1 cellular context compared by ENCODE assay signal in the genomic region with DNA sequence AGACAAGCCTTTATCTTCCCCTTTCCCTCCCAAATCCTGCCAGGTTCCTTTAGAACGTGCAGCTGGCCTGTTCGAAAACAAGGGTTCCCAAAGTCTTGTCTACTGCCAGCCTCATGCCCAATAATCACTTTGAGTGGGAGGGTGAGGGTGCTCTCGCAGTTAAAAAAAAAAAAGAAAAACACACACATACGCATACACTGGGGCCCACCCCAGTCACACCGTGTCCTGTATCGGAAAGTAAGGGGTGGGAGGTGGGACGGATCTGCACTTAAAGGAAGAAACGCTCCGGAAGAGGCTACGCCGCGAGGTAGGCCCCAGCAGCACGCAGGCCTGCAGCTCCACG.
TF ChIP-seq lines count a peak whose summit lies in the region.

No MANE protein-coding gene starts in this region.

TF ChIP-seq in H1, 55 proteins besides CTCF, POLR2A, EP300 and RAD21 (continued from another document):
- TF ChIP-seq, protein P1, sequence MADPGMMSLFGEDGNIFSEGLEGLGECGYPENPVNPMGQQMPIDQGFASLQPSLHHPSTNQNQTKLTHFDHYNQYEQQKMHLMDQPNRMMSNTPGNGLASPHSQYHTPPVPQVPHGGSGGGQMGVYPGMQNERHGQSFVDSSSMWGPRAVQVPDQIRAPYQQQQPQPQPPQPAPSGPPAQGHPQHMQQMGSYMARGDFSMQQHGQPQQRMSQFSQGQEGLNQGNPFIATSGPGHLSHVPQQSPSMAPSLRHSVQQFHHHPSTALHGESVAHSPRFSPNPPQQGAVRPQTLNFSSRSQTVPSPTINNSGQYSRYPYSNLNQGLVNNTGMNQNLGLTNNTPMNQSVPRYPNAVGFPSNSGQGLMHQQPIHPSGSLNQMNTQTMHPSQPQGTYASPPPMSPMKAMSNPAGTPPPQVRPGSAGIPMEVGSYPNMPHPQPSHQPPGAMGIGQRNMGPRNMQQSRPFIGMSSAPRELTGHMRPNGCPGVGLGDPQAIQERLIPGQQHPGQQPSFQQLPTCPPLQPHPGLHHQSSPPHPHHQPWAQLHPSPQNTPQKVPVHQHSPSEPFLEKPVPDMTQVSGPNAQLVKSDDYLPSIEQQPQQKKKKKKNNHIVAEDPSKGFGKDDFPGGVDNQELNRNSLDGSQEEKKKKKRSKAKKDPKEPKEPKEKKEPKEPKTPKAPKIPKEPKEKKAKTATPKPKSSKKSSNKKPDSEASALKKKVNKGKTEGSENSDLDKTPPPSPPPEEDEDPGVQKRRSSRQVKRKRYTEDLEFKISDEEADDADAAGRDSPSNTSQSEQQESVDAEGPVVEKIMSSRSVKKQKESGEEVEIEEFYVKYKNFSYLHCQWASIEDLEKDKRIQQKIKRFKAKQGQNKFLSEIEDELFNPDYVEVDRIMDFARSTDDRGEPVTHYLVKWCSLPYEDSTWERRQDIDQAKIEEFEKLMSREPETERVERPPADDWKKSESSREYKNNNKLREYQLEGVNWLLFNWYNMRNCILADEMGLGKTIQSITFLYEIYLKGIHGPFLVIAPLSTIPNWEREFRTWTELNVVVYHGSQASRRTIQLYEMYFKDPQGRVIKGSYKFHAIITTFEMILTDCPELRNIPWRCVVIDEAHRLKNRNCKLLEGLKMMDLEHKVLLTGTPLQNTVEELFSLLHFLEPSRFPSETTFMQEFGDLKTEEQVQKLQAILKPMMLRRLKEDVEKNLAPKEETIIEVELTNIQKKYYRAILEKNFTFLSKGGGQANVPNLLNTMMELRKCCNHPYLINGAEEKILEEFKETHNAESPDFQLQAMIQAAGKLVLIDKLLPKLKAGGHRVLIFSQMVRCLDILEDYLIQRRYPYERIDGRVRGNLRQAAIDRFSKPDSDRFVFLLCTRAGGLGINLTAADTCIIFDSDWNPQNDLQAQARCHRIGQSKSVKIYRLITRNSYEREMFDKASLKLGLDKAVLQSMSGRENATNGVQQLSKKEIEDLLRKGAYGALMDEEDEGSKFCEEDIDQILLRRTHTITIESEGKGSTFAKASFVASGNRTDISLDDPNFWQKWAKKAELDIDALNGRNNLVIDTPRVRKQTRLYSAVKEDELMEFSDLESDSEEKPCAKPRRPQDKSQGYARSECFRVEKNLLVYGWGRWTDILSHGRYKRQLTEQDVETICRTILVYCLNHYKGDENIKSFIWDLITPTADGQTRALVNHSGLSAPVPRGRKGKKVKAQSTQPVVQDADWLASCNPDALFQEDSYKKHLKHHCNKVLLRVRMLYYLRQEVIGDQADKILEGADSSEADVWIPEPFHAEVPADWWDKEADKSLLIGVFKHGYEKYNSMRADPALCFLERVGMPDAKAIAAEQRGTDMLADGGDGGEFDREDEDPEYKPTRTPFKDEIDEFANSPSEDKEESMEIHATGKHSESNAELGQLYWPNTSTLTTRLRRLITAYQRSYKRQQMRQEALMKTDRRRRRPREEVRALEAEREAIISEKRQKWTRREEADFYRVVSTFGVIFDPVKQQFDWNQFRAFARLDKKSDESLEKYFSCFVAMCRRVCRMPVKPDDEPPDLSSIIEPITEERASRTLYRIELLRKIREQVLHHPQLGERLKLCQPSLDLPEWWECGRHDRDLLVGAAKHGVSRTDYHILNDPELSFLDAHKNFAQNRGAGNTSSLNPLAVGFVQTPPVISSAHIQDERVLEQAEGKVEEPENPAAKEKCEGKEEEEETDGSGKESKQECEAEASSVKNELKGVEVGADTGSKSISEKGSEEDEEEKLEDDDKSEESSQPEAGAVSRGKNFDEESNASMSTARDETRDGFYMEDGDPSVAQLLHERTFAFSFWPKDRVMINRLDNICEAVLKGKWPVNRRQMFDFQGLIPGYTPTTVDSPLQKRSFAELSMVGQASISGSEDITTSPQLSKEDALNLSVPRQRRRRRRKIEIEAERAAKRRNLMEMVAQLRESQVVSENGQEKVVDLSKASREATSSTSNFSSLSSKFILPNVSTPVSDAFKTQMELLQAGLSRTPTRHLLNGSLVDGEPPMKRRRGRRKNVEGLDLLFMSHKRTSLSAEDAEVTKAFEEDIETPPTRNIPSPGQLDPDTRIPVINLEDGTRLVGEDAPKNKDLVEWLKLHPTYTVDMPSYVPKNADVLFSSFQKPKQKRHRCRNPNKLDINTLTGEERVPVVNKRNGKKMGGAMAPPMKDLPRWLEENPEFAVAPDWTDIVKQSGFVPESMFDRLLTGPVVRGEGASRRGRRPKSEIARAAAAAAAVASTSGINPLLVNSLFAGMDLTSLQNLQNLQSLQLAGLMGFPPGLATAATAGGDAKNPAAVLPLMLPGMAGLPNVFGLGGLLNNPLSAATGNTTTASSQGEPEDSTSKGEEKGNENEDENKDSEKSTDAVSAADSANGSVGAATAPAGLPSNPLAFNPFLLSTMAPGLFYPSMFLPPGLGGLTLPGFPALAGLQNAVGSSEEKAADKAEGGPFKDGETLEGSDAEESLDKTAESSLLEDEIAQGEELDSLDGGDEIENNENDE (IDR thresholded peaks at IDR 0.05; ENCODE audit: insufficient replicate concordance, low read length), result no peak
- TF ChIP-seq KDM5A (IDR thresholded peaks at IDR 0.05; ENCODE audit: low read length), result 0 out of 2 replicates have a peak, but pooled peaks have one; percentile 19
- no peak for TF ChIP-seq RXRA (IDR thresholded peaks at IDR 0.05; ENCODE audit: insufficient read depth, low read depth, low read length)
- no peak for TF ChIP-seq SIX5 (IDR thresholded peaks at IDR 0.05; ENCODE audit: low read depth, low read length)
- no peak for TF ChIP-seq SP1 (IDR thresholded peaks at IDR 0.05; ENCODE audit: low read depth, low read length)
- TF ChIP-seq USF2 (IDR thresholded peaks at IDR 0.05; ENCODE audit: low read length), result no peak
- no peak for TF ChIP-seq ZNF274 (IDR thresholded peaks at IDR 0.05; ENCODE audit: borderline replicate concordance, extremely low read depth, low read length)
TF ChIP-seq in H1: peak in this region for 2.
